In genomic region chr11:50412832-50413231, GRCh38 we compare ENCODE assay signal across 24 cellular contexts.
"Had no signal": no experiment of that assay in that cellular context is flagged by ENCODE, and none has a peak within 500 bp of the region (broad histone marks: within the 10 kb centered on the region; RNA-seq: fewer than 3 reads in every experiment).

No MANE protein-coding gene starts in this region.

- H3K9me3 ChIP-seq: gastrocnemius medialis, right lobe of liver, testis had no signal

- H3K4me1 ChIP-seq: body of pancreas, esophagus squamous epithelium, gastrocnemius medialis, heart left ventricle, right lobe of liver, testis had no signal

- H3K4me3 Mint-ChIP-seq: activated CD4-positive, alpha-beta T cell treated with anti-CD3 and anti-CD28 coated beads, Interleukin-2, amount 10 ng/mL, durations not matched to agents 7 days and 5 days; activated naive CD4-positive, alpha-beta T cell treated with anti-CD3 and anti-CD28 coated beads, Interleukin-2, amount 10 ng/mL, durations not matched to agents 7 days and 5 days; activated naive CD8-positive, alpha-beta T cell treated with anti-CD3 and anti-CD28 coated beads, Interleukin-2, amount 50 U/mL, for 24 hours; activated T-cell treated with anti-CD3 and anti-CD28 coated beads, Interleukin-2, amount 50 U/mL, for 24 hours; naive thymus-derived CD4-positive, alpha-beta T cell; neural crest cell had no signal

- H3K27ac Mint-ChIP-seq: activated CD4-positive, alpha-beta T cell treated with anti-CD3 and anti-CD28 coated beads, Interleukin-2, amount 10 ng/mL, durations not matched to agents 7 days and 5 days; activated naive CD4-positive, alpha-beta T cell treated with anti-CD3 and anti-CD28 coated beads, Interleukin-2, amount 10 ng/mL, durations not matched to agents 7 days and 5 days; activated naive CD8-positive, alpha-beta T cell treated with anti-CD3 and anti-CD28 coated beads, Interleukin-2, amount 50 U/mL, for 24 hours; activated T-cell treated with anti-CD3 and anti-CD28 coated beads, Interleukin-2, amount 50 U/mL, for 24 hours; activated T-helper 2 cell treated with anti-CD3 and anti-CD28 coated beads, Interferon-gamma antibody, Interleukin-2, Interleukin-4, amounts not matched to agents 10 μg/mL and 5 μg/mL and 100 μg/mL, durations not matched to agents 14 hours and 24 hours and 36 hours; naive thymus-derived CD4-positive, alpha-beta T cell had no signal

- H3K36me3 Mint-ChIP-seq: activated naive CD4-positive, alpha-beta T cell treated with anti-CD3 and anti-CD28 coated beads, Interleukin-2, amount 10 ng/mL, durations not matched to agents 7 days and 5 days; naive thymus-derived CD4-positive, alpha-beta T cell had no signal

- H3K27me3 ChIP-seq: body of pancreas, esophagus squamous epithelium, gastrocnemius medialis, heart left ventricle, right lobe of liver, testis had no signal

- ATAC-seq: activated naive CD8-positive, alpha-beta T cell treated with anti-CD3 and anti-CD28 coated beads, Interleukin-2, amount 50 U/mL, for 24 hours; body of pancreas; gastrocnemius medialis; SK-N-SH treated with all-trans-retinoic acid at 6 μM for 48 hours had no signal

- H3K4me1 Mint-ChIP-seq: activated CD4-positive, alpha-beta T cell treated with anti-CD3 and anti-CD28 coated beads, Interleukin-2, amount 10 ng/mL, durations not matched to agents 7 days and 5 days; activated naive CD4-positive, alpha-beta T cell treated with anti-CD3 and anti-CD28 coated beads, Interleukin-2, amount 10 ng/mL, durations not matched to agents 7 days and 5 days; activated naive CD8-positive, alpha-beta T cell treated with anti-CD3 and anti-CD28 coated beads, Interleukin-2, amount 50 U/mL, for 24 hours; naive thymus-derived CD4-positive, alpha-beta T cell; neural crest cell had no signal

- H3K4me3 ChIP-seq: body of pancreas, esophagus squamous epithelium, gastrocnemius medialis, heart left ventricle, lung, right lobe of liver, testis had no signal

- H3K36me3 ChIP-seq: esophagus squamous epithelium, gastrocnemius medialis, heart left ventricle, right lobe of liver, WERI-Rb-1 had no signal

- DNase-seq: activated CD4-positive, alpha-beta T cell treated with anti-CD3 and anti-CD28 coated beads, Interleukin-2, amount 10 ng/mL, durations not matched to agents 7 days and 5 days; activated CD4-positive, CD25-positive, alpha-beta regulatory T cell treated with anti-CD3 and anti-CD28 coated beads, Interleukin-2, amount 50 U/mL, for 72 hours; activated naive CD4-positive, alpha-beta T cell treated with anti-CD3 and anti-CD28 coated beads, Interleukin-2, amount 10 ng/mL, durations not matched to agents 7 days and 5 days; activated naive CD8-positive, alpha-beta T cell treated with anti-CD3 and anti-CD28 coated beads, Interleukin-2, amount 50 U/mL, for 24 hours; activated T-cell treated with anti-CD3 and anti-CD28 coated beads, Interleukin-2, amount 50 U/mL, for 24 hours; body of pancreas; dermis blood vessel endothelial cell; esophagus squamous epithelium; gastrocnemius medialis; heart left ventricle; kidney; naive thymus-derived CD4-positive, alpha-beta T cell; occipital lobe; right lobe of liver; small intestine; stimulated activated CD4-positive, alpha-beta T cell treated with anti-CD3 and anti-CD28 coated beads, Interleukin-2, amount 100 ng/mL, for 48 hours; stimulated activated naive CD4-positive, alpha-beta T cell; testis; trophoblast cell; WERI-Rb-1 had no signal

- H3K27me3 Mint-ChIP-seq: activated CD4-positive, alpha-beta T cell treated with anti-CD3 and anti-CD28 coated beads, Interleukin-2, amount 10 ng/mL, durations not matched to agents 7 days and 5 days; activated naive CD4-positive, alpha-beta T cell treated with anti-CD3 and anti-CD28 coated beads, Interleukin-2, amount 10 ng/mL, durations not matched to agents 7 days and 5 days; activated naive CD8-positive, alpha-beta T cell treated with anti-CD3 and anti-CD28 coated beads, Interleukin-2, amount 50 U/mL, for 24 hours; activated T-cell treated with anti-CD3 and anti-CD28 coated beads, Interleukin-2, amount 50 U/mL, for 24 hours; naive thymus-derived CD4-positive, alpha-beta T cell had no signal

- FAIRE-seq: kidney, small intestine had no signal

- H3K27ac ChIP-seq: body of pancreas, esophagus squamous epithelium, gastrocnemius medialis, heart left ventricle, right lobe of liver, testis, WERI-Rb-1 had no signal
